In the genomic region with DNA sequence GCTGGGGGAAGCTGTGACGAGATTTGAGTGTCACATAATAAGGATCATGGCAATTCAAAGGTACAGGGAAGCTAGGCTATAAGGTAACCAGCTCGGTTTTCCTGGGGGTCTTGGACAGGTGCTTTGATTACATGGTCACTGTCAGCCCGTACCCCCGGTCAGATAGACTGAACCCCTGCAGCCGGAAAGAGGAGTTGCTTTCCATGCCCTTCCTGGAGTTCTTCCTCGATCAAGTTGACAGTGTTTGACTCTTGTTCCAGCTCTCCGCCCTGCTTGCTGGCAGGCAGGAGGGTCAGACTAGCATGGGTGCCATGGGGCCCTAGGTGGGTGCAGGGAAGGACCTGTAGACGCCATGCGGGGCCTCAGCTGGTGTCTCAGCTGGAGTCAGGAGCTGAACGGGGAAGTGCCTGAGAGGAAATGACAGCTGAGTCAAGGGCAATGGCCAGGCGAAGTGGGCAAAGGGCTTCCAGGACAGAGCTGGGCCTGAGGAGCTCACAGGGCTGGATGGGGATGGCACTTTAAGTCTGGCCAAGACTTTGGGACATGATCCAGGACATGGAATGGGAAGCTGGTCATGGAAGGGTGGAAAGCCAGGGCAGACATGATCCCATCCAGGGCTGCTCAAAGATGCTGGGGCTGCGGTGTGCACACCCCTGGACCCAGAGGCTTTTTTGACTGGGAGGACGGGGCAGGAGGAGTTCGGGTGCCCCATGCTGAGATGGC, we compare ENCODE assay signal across 9 cellular contexts. TPM values are rescaled to one million over a fixed set of nuclear protein-coding genes. Genes with fewer than 3 reads are reported as not detected.
DNase-seq lines count a peak whose midpoint lies in the region; ATAC-seq and TF ChIP-seq lines count a peak whose summit lies in the region.
"Had no signal": no experiment of that assay in that cellular context is flagged by ENCODE, and none has a peak within 500 bp of the region (broad histone marks: within the 10 kb centered on the region; RNA-seq: fewer than 3 reads in every experiment).

No MANE protein-coding gene starts in this region.

- peak; percentile 89 for DNase-seq in chondrocyte (ENCODE audit: low spot score)
- no peak for DNase-seq in natural killer cell treated with Interleukin-12 subunit alpha and Interleukin-12 subunit beta and Interleukin-15 and Interleukin-18, amount 100 ng/mL, for 72 hours (ENCODE audit: low spot score)
- DNase-seq in A172 (ENCODE audit: low spot score): no peak
- DNase-seq in D341Med (ENCODE audit: low spot score): no peak
- DNase-seq in amniotic stem cell (lab: John Stamatoyannopoulos, UW): no peak
- DNase-seq: effector CD8-positive, alpha-beta T cell had no signal

- peak overlapping the region; percentile 93 to 100 (median 99); a peak in 20 of 22 replicates for H3K27ac ChIP-seq in BLaER1 treated with 17β-estradiol and CSF1 and Interleukin-3, amounts not matched to agents 10 nM and 100 nM
- H3K27ac ChIP-seq in KOPT-K1 (ENCODE audit: low read depth, low read length, poor library complexity, severe bottlenecking): peak overlapping the region; percentile 100

- H3K4me3 ChIP-seq in BLaER1 treated with 17β-estradiol and CSF1 and Interleukin-3, amounts not matched to agents 10 nM and 100 nM: peak overlapping the region in 9 of 10 experiments; percentile 72 to 97 (median 85); a peak in 14 of 20 replicates

- H3K4me2 ChIP-seq in BLaER1 treated with 17β-estradiol and CSF1 and Interleukin-3, amounts not matched to agents 10 nM and 100 nM: peak overlapping the region; percentile 82 to 92 (median 89)

- peak overlapping the region; percentile 77 for H3K4me3 Mint-ChIP-seq in chondrocyte (ENCODE audit: unreplicated experiment)
- H3K4me3 Mint-ChIP-seq in natural killer cell treated with Interleukin-12 subunit alpha and Interleukin-12 subunit beta and Interleukin-15 and Interleukin-18, amount 100 ng/mL, for 72 hours: peak overlapping the region; percentile 87

- H3K9me3 ChIP-seq in BLaER1 treated with 17β-estradiol and CSF1 and Interleukin-3, amounts not matched to agents 10 nM and 100 nM (replicated peaks in 1 of 11): no peaks in the 10 kb centered on the region
- H3K9me3 ChIP-seq in KOPT-K1 (ENCODE audit: insufficient read depth, low read length, poor library complexity, severe bottlenecking): no peaks in the 10 kb centered on the region

- no peaks in the 10 kb centered on the region for H3K36me3 Mint-ChIP-seq in chondrocyte (ENCODE audit: low read depth)
- H3K36me3 Mint-ChIP-seq in natural killer cell treated with Interleukin-12 subunit alpha and Interleukin-12 subunit beta and Interleukin-15 and Interleukin-18, amount 100 ng/mL, for 72 hours: no peaks in the 10 kb centered on the region

- peaks cover 66 to 74% (median 69%) of the 10 kb centered on the region in 11 experiments for H3K27me3 ChIP-seq in BLaER1 treated with 17β-estradiol and CSF1 and Interleukin-3, amounts not matched to agents 10 nM and 100 nM

- peaks cover 24 to 39% (median 32%) of the 10 kb centered on the region in 10 experiments for H3K4me1 ChIP-seq in BLaER1 treated with 17β-estradiol and CSF1 and Interleukin-3, amounts not matched to agents 10 nM and 100 nM

- no peaks in the 10 kb centered on the region for H3K27me3 Mint-ChIP-seq in chondrocyte (ENCODE audit: low read depth)
- H3K27me3 Mint-ChIP-seq in natural killer cell treated with Interleukin-12 subunit alpha and Interleukin-12 subunit beta and Interleukin-15 and Interleukin-18, amount 100 ng/mL, for 72 hours: no peaks in the 10 kb centered on the region

- peaks cover 36 to 76% (median 56%) of the 10 kb centered on the region in 11 experiments; a peak in 21 of 22 replicates for H4K20me1 ChIP-seq in BLaER1 treated with 17β-estradiol and CSF1 and Interleukin-3, amounts not matched to agents 10 nM and 100 nM

- peak overlapping the region; percentile 85 for H3K27ac Mint-ChIP-seq in chondrocyte (ENCODE audit: unreplicated experiment)
- H3K27ac Mint-ChIP-seq in natural killer cell treated with Interleukin-12 subunit alpha and Interleukin-12 subunit beta and Interleukin-15 and Interleukin-18, amount 100 ng/mL, for 72 hours: peak overlapping the region; percentile 94 to 95

- peaks cover 27% of the 10 kb centered on the region for H3K4me1 Mint-ChIP-seq in chondrocyte (ENCODE audit: low read depth)
- H3K4me1 Mint-ChIP-seq in natural killer cell treated with Interleukin-12 subunit alpha and Interleukin-12 subunit beta and Interleukin-15 and Interleukin-18, amount 100 ng/mL, for 72 hours (ENCODE audit: low read depth in 2 of 2): peaks cover 8 to 20% of the 10 kb centered on the region in 2 donors

- H3K9me3 Mint-ChIP-seq in chondrocyte (ENCODE audit: low read depth): no peaks in the 10 kb centered on the region
- no peaks in the 10 kb centered on the region for H3K9me3 Mint-ChIP-seq in natural killer cell treated with Interleukin-12 subunit alpha and Interleukin-12 subunit beta and Interleukin-15 and Interleukin-18, amount 100 ng/mL, for 72 hours

- H3K36me3 ChIP-seq in BLaER1 treated with 17β-estradiol and CSF1 and Interleukin-3, amounts not matched to agents 10 nM and 100 nM: peaks cover 0 to 5% (median 0%) of the 10 kb centered on the region in 11 experiments; a peak in 4 of 22 replicates
- H3K36me3 ChIP-seq in KOPT-K1 (ENCODE audit: insufficient read depth, low read length): peaks cover 7% of the 10 kb centered on the region; the same call in 1 of the 2 replicates

- no peak for TF ChIP-seq CTCF in chondrocyte (IDR thresholded peaks at IDR 0.05)

- ATAC-seq in natural killer cell treated with Interleukin-12 subunit alpha and Interleukin-12 subunit beta and Interleukin-15 and Interleukin-18, amount 100 ng/mL, for 72 hours: no peak
- ATAC-seq in activated CD4-positive, CD25-positive, alpha-beta regulatory T cell treated with anti-CD3 and anti-CD28 coated beads, Interleukin-2, amount 50 U/mL, for 24 hours: no peak

- H3K9ac ChIP-seq in BLaER1 treated with 17β-estradiol and CSF1 and Interleukin-3, amounts not matched to agents 10 nM and 100 nM: peak overlapping the region; percentile 92 to 100 (median 98); a peak in 21 of 22 replicates

RNA-seq across cellular contexts. Expression of gene TMEM187, which starts 1.6 kb away (rescaled TPM):
- total RNA-seq in chondrocyte: 12.3 to 20.3 TPM (median 18.3 TPM) in 3 replicates
- total RNA-seq in natural killer cell treated with Interleukin-12 subunit alpha and Interleukin-12 subunit beta and Interleukin-15 and Interleukin-18, amount 100 ng/mL, for 72 hours: 1 to 10 TPM; 2.4 to 6.9 TPM
- 8.6 and 9.6 TPM in 2 replicates for total RNA-seq in A172 (2014; rRNA removed; shearing (Covaris generic))

RNA-seq across cellular contexts. Expression of gene HCFC1, which starts 2.5 kb away (rescaled TPM):
- 60.1 to 89.9 TPM (median 67.2 TPM) in 3 replicates for total RNA-seq in chondrocyte
- total RNA-seq in natural killer cell treated with Interleukin-12 subunit alpha and Interleukin-12 subunit beta and Interleukin-15 and Interleukin-18, amount 100 ng/mL, for 72 hours: 100 to 1,000 TPM; 105 to 131 TPM
- total RNA-seq in A172 (2014; rRNA removed; shearing (Covaris generic)): 40.8 and 41.7 TPM in 2 replicates

RNA-seq across cellular contexts. Expression of gene RENBP, which starts 29.7 kb away (rescaled TPM):
- 6.5 to 13.4 TPM (median 13.1 TPM) in 3 replicates for total RNA-seq in chondrocyte
- 1 to 10 TPM; 4.8 to 5.4 TPM for total RNA-seq in natural killer cell treated with Interleukin-12 subunit alpha and Interleukin-12 subunit beta and Interleukin-15 and Interleukin-18, amount 100 ng/mL, for 72 hours
- 0.62 TPM in 2 replicates for total RNA-seq in A172 (2014; rRNA removed; shearing (Covaris generic))

RNA-seq across cellular contexts. Expression of gene NAA10, which starts 39.3 kb away (rescaled TPM):
- 89.5 to 99.8 TPM (median 91.4 TPM) in 3 replicates for total RNA-seq in chondrocyte
- 100 to 1,000 TPM; 115 to 175 TPM for total RNA-seq in natural killer cell treated with Interleukin-12 subunit alpha and Interleukin-12 subunit beta and Interleukin-15 and Interleukin-18, amount 100 ng/mL, for 72 hours
- 210 and 249 TPM in 2 replicates for total RNA-seq in A172 (2014; rRNA removed; shearing (Covaris generic))

RNA-seq across cellular contexts. Expression of gene IRAK1, which starts 45.5 kb away (rescaled TPM):
- 88.0 to 113 TPM (median 104 TPM) in 3 replicates for total RNA-seq in chondrocyte
- total RNA-seq in natural killer cell treated with Interleukin-12 subunit alpha and Interleukin-12 subunit beta and Interleukin-15 and Interleukin-18, amount 100 ng/mL, for 72 hours: 100 to 1,000 TPM; 136 to 258 TPM
- total RNA-seq in A172 (2014; rRNA removed; shearing (Covaris generic)): 192 and 220 TPM in 2 replicates
